In the genomic region with DNA sequence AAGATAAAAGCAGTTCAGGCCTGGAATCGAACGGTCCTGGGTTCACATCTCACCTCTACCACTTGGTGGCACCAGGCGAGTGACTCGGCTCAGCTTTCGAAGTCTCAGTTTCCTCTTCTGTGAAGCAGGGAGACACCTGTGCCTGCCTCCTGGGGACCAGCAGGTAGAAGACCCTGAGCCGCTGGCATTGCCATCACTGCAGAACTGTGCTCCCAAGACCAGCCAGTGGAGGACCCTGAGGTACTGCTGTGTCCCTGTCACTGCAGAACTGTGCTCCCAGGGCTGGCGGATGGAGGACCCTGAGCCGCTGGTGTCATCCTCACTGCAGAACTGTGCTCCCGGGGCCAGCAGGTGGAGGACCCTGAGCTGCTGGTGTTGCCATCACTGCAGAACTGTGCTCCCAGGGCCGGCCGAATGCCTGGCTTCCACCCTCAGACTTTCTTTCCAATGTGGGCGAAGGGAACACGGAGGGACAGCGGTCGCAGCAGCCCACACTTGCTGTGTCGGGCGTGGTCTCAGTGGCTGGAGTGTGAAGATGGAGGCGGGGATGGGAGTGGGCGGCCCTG, we compare ENCODE assay signal across 1 cellular context.
TF ChIP-seq lines count a peak whose summit lies in the region.

No MANE protein-coding gene starts in this region.

TF ChIP-seq in HepG2, 621 proteins besides CTCF, POLR2A, EP300 and RAD21 (continued from another document and continues in another):
- 0 out of 2 replicates have a peak, but pooled peaks have one; percentile 2 for TF ChIP-seq SP4 (CRISPR knock-in tag; IDR thresholded peaks at IDR 0.05)
- TF ChIP-seq, protein P1, sequence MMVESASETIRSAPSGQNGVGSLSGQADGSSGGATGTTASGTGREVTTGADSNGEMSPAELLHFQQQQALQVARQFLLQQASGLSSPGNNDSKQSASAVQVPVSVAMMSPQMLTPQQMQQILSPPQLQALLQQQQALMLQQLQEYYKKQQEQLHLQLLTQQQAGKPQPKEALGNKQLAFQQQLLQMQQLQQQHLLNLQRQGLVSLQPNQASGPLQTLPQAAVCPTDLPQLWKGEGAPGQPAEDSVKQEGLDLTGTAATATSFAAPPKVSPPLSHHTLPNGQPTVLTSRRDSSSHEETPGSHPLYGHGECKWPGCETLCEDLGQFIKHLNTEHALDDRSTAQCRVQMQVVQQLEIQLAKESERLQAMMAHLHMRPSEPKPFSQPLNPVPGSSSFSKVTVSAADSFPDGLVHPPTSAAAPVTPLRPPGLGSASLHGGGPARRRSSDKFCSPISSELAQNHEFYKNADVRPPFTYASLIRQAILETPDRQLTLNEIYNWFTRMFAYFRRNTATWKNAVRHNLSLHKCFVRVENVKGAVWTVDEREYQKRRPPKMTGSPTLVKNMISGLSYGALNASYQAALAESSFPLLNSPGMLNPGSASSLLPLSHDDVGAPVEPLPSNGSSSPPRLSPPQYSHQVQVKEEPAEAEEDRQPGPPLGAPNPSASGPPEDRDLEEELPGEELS (CRISPR knock-in tag; IDR thresholded peaks at IDR 0.05) = no peak
- TF ChIP-seq, protein P2, sequence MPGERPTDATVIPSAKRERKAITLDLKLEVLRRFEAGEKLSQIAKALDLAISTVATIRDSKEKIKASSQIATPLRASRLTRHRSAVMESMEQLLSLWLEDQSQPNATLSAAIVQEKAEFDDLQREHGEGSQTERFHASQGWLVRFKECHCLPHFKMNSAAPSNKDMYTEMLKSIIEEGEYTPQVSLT (CRISPR knock-in tag; IDR thresholded peaks at IDR 0.05; ENCODE audit: borderline replicate concordance, low read depth) = no peak
- TF ChIP-seq, protein P3, sequence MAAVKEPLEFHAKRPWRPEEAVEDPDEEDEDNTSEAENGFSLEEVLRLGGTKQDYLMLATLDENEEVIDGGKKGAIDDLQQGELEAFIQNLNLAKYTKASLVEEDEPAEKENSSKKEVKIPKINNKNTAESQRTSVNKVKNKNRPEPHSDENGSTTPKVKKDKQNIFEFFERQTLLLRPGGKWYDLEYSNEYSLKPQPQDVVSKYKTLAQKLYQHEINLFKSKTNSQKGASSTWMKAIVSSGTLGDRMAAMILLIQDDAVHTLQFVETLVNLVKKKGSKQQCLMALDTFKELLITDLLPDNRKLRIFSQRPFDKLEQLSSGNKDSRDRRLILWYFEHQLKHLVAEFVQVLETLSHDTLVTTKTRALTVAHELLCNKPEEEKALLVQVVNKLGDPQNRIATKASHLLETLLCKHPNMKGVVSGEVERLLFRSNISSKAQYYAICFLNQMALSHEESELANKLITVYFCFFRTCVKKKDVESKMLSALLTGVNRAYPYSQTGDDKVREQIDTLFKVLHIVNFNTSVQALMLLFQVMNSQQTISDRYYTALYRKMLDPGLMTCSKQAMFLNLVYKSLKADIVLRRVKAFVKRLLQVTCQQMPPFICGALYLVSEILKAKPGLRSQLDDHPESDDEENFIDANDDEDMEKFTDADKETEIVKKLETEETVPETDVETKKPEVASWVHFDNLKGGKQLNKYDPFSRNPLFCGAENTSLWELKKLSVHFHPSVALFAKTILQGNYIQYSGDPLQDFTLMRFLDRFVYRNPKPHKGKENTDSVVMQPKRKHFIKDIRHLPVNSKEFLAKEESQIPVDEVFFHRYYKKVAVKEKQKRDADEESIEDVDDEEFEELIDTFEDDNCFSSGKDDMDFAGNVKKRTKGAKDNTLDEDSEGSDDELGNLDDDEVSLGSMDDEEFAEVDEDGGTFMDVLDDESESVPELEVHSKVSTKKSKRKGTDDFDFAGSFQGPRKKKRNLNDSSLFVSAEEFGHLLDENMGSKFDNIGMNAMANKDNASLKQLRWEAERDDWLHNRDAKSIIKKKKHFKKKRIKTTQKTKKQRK (IDR thresholded peaks at IDR 0.05; ENCODE audit: low read length) = no peak
- no peak for TF ChIP-seq RORA (CRISPR knock-in tag; IDR thresholded peaks at IDR 0.05)
- no peak for TF ChIP-seq JUND (CRISPR knock-in tag; IDR thresholded peaks at IDR 0.05)
- TF ChIP-seq ZNF3 (CRISPR knock-in tag; IDR thresholded peaks at IDR 0.05) = no peak
- TF ChIP-seq, protein P4, sequence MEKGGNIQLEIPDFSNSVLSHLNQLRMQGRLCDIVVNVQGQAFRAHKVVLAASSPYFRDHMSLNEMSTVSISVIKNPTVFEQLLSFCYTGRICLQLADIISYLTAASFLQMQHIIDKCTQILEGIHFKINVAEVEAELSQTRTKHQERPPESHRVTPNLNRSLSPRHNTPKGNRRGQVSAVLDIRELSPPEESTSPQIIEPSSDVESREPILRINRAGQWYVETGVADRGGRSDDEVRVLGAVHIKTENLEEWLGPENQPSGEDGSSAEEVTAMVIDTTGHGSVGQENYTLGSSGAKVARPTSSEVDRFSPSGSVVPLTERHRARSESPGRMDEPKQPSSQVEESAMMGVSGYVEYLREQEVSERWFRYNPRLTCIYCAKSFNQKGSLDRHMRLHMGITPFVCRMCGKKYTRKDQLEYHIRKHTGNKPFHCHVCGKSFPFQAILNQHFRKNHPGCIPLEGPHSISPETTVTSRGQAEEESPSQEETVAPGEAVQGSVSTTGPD (CRISPR knock-in tag; IDR thresholded peaks at IDR 0.05) = no peak
- no peak for TF ChIP-seq CREM (IDR thresholded peaks at IDR 0.05)
- TF ChIP-seq CREM (CRISPR knock-in tag; IDR thresholded peaks at IDR 0.05) = no peak
- TF ChIP-seq, protein P5, sequence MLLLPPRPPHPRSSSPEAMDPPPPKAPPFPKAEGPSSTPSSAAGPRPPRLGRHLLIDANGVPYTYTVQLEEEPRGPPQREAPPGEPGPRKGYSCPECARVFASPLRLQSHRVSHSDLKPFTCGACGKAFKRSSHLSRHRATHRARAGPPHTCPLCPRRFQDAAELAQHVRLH (CRISPR knock-in tag; IDR thresholded peaks at IDR 0.05; ENCODE audit: borderline replicate concordance, low read depth) = no peak
- TF ChIP-seq SNAPC2 (CRISPR knock-in tag; IDR thresholded peaks at IDR 0.05) = no peak
- TF ChIP-seq, protein P6, sequence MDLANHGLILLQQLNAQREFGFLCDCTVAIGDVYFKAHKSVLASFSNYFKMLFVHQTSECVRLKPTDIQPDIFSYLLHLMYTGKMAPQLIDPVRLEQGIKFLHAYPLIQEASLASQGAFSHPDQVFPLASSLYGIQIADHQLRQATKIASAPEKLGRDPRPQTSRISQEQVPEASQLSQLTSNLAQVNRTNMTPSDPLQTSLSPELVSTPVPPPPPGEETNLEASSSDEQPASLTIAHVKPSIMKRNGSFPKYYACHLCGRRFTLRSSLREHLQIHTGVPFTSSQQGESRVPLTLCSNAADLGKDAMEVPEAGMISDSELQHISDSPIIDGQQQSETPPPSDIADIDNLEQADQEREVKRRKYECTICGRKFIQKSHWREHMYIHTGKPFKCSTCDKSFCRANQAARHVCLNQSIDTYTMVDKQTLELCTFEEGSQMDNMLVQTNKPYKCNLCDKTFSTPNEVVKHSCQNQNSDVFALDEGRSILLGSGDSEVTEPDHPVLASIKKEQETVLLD (CRISPR knock-in tag; IDR thresholded peaks at IDR 0.05; ENCODE audit: low read depth) = no peak
- TF ChIP-seq XRCC5 (optimal IDR thresholded peaks at IDR 0.05; ENCODE audit: low read length) = peak; percentile 12
- no peak; the same call in 1 of the 2 replicates for TF ChIP-seq ZNF44 (CRISPR knock-in tag; IDR thresholded peaks at IDR 0.05)
- TF ChIP-seq SOX6 (IDR thresholded peaks at IDR 0.05) = no peak
- TF ChIP-seq SOX6 (CRISPR knock-in tag; IDR thresholded peaks at IDR 0.05) = no peak
- no peak for TF ChIP-seq HNF4A (CRISPR knock-in tag; IDR thresholded peaks at IDR 0.05)
- TF ChIP-seq ZNF263 (CRISPR knock-in tag; IDR thresholded peaks at IDR 0.05) = peak; percentile 99
- no peak for TF ChIP-seq ISL2 (CRISPR knock-in tag; IDR thresholded peaks at IDR 0.05)
- TF ChIP-seq NCOR1 (IDR thresholded peaks at IDR 0.05; ENCODE audit: borderline replicate concordance, low read length) = no peak
- TF ChIP-seq, protein P7, sequence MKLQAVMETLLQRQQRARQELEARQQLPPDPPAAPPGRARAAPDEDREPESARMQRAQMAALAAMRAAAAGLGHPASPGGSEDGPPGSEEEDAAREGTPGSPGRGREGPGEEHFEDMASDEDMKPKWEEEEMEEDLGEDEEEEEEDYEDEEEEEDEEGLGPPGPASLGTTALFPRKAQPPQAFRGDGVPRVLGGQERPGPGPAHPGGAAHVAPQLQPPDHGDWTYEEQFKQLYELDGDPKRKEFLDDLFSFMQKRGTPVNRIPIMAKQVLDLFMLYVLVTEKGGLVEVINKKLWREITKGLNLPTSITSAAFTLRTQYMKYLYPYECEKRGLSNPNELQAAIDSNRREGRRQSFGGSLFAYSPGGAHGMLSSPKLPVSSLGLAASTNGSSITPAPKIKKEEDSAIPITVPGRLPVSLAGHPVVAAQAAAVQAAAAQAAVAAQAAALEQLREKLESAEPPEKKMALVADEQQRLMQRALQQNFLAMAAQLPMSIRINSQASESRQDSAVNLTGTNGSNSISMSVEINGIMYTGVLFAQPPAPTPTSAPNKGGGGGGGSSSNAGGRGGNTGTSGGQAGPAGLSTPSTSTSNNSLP (IDR thresholded peaks at IDR 0.05; ENCODE audit: low read depth, low read length) = no peak
- TF ChIP-seq MZF1 (CRISPR knock-in tag; IDR thresholded peaks at IDR 0.05; ENCODE audit: borderline replicate concordance) = no peak
- no peak for TF ChIP-seq NFATC3 (CRISPR knock-in tag; IDR thresholded peaks at IDR 0.05)
- TF ChIP-seq ZNF383 (CRISPR knock-in tag; IDR thresholded peaks at IDR 0.05; ENCODE audit: borderline replicate concordance) = no peak
- TF ChIP-seq ZSCAN22 (CRISPR knock-in tag; IDR thresholded peaks at IDR 0.05) = peak; percentile 90
- TF ChIP-seq ZNF138 (CRISPR knock-in tag; IDR thresholded peaks at IDR 0.05; ENCODE audit: low read depth) = 0 out of 2 replicates have a peak, but pooled peaks have one; percentile 36
- TF ChIP-seq RBM22 (optimal IDR thresholded peaks at IDR 0.05; ENCODE audit: low read length) = no peak
- no peak for TF ChIP-seq RFXAP (CRISPR knock-in tag; IDR thresholded peaks at IDR 0.05; ENCODE audit: borderline replicate concordance)
- no peak for TF ChIP-seq NR2F2 (IDR thresholded peaks at IDR 0.05; ENCODE audit: borderline replicate concordance, low read depth)
- no peak for TF ChIP-seq RFX5 (IDR thresholded peaks at IDR 0.05; ENCODE audit: low read depth, low read length)
- TF ChIP-seq, protein P8, sequence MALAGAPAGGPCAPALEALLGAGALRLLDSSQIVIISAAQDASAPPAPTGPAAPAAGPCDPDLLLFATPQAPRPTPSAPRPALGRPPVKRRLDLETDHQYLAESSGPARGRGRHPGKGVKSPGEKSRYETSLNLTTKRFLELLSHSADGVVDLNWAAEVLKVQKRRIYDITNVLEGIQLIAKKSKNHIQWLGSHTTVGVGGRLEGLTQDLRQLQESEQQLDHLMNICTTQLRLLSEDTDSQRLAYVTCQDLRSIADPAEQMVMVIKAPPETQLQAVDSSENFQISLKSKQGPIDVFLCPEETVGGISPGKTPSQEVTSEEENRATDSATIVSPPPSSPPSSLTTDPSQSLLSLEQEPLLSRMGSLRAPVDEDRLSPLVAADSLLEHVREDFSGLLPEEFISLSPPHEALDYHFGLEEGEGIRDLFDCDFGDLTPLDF (CRISPR knock-in tag; IDR thresholded peaks at IDR 0.05) = no peak
- TF ChIP-seq, protein P9, sequence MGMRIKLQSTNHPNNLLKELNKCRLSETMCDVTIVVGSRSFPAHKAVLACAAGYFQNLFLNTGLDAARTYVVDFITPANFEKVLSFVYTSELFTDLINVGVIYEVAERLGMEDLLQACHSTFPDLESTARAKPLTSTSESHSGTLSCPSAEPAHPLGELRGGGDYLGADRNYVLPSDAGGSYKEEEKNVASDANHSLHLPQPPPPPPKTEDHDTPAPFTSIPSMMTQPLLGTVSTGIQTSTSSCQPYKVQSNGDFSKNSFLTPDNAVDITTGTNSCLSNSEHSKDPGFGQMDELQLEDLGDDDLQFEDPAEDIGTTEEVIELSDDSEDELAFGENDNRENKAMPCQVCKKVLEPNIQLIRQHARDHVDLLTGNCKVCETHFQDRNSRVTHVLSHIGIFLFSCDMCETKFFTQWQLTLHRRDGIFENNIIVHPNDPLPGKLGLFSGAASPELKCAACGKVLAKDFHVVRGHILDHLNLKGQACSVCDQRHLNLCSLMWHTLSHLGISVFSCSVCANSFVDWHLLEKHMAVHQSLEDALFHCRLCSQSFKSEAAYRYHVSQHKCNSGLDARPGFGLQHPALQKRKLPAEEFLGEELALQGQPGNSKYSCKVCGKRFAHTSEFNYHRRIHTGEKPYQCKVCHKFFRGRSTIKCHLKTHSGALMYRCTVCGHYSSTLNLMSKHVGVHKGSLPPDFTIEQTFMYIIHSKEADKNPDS (CRISPR knock-in tag; IDR thresholded peaks at IDR 0.05) = no peak
- no peak for TF ChIP-seq RARA (CRISPR knock-in tag; IDR thresholded peaks at IDR 0.05)
- TF ChIP-seq ZNF335 (CRISPR knock-in tag; IDR thresholded peaks at IDR 0.05) = no peak
- no peak for TF ChIP-seq ZNF607 (CRISPR knock-in tag; IDR thresholded peaks at IDR 0.05; ENCODE audit: borderline replicate concordance)
- peak; percentile 86 for TF ChIP-seq NRL (CRISPR knock-in tag; IDR thresholded peaks at IDR 0.05; ENCODE audit: borderline replicate concordance)
- TF ChIP-seq ZNF839 (CRISPR knock-in tag; IDR thresholded peaks at IDR 0.05; ENCODE audit: borderline replicate concordance) = no peak
- TF ChIP-seq, protein P10, sequence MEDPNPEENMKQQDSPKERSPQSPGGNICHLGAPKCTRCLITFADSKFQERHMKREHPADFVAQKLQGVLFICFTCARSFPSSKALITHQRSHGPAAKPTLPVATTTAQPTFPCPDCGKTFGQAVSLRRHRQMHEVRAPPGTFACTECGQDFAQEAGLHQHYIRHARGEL (CRISPR knock-in tag; IDR thresholded peaks at IDR 0.05) = no peak
- TF ChIP-seq ZNF629 (CRISPR knock-in tag; conservative IDR thresholded peaks at IDR 0.05) = no peak
- TF ChIP-seq, protein P11, sequence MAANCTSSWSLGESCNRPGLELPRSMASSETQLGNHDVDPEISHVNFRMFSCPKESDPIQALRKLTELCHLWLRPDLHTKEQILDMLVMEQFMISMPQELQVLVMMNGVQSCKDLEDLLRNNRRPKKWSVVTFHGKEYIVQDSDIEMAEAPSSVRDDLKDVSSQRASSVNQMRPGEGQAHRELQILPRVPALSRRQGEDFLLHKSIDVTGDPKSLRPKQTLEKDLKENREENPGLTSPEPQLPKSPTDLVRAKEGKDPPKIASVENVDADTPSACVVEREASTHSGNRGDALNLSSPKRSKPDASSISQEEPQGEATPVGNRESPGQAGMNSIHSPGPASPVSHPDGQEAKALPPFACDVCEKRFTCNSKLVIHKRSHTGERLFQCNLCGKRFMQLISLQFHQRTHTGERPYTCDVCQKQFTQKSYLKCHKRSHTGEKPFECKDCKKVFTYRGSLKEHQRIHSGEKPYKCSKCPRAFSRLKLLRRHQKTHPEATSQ (CRISPR knock-in tag; IDR thresholded peaks at IDR 0.05; ENCODE audit: borderline replicate concordance) = no peak
- TF ChIP-seq SAP130 (CRISPR knock-in tag; IDR thresholded peaks at IDR 0.05; ENCODE audit: low read depth) = 0 out of 2 replicates have a peak, but pooled peaks have one; percentile 28
- TF ChIP-seq, protein P12, sequence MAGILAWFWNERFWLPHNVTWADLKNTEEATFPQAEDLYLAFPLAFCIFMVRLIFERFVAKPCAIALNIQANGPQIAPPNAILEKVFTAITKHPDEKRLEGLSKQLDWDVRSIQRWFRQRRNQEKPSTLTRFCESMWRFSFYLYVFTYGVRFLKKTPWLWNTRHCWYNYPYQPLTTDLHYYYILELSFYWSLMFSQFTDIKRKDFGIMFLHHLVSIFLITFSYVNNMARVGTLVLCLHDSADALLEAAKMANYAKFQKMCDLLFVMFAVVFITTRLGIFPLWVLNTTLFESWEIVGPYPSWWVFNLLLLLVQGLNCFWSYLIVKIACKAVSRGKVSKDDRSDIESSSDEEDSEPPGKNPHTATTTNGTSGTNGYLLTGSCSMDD (CRISPR knock-in tag; IDR thresholded peaks at IDR 0.05) = no peak
- no peak for TF ChIP-seq ZBTB42 (CRISPR knock-in tag; IDR thresholded peaks at IDR 0.05)
